Comparison of ENCODE assay signal across 21 cellular contexts in the genomic region with DNA sequence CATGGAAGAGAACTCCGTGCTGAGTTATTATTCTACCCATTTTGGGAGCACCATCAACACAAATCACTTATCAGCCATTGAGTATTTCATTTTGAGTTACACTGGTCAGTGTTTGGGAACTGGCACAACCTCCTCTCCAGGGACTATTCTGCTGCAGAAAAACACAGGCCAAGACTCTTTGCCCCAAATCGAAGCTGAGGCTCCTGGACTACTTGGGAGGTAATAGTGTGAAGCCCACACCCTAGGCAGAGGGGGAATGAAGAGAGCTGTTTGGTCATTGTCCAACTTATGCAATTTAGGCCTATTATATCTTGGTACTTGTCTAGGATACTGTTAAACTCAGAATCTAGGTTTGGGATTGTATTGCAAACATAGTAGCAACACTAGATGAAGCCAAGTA.
DNase-seq lines count a peak whose midpoint lies in the region; ATAC-seq and TF ChIP-seq lines count a peak whose summit lies in the region.
"Had no signal": no experiment of that assay in that cellular context is flagged by ENCODE, and none has a peak within 500 bp of the region (broad histone marks: within the 10 kb centered on the region; RNA-seq: fewer than 3 reads in every experiment).

No MANE protein-coding gene starts in this region.

- H3K27ac ChIP-seq in left ventricle myocardium inferior (replicated peaks) = no peak overlapping the region
- H3K27ac ChIP-seq in gastroesophageal sphincter = no peak overlapping the region
- H3K27ac ChIP-seq in subcutaneous abdominal adipose tissue (ENCODE audit: low read depth, low read length) = peak overlapping the region; percentile 78
- H3K27ac ChIP-seq: BLaER1 treated with 17β-estradiol and CSF1 and Interleukin-3, amounts not matched to agents 10 nM and 100 nM; GM23248 had no signal

- peaks cover 2% of the 10 kb centered on the region for H3K4me1 Mint-ChIP-seq in glutamatergic neuron (ENCODE audit: low read depth, unreplicated experiment)
- H3K4me1 Mint-ChIP-seq in effector memory CD8-positive, alpha-beta T cell (ENCODE audit: low read depth in 2 of 2) = no peaks in the 10 kb centered on the region
- H3K4me1 Mint-ChIP-seq: B cell had no signal

- TF ChIP-seq CTCF in left ventricle myocardium inferior (IDR thresholded peaks at IDR 0.05; ENCODE audit: borderline replicate concordance) (no peak), gastroesophageal sphincter (IDR thresholded peaks at IDR 0.05) (no peak), glutamatergic neuron (IDR thresholded peaks at IDR 0.05; ENCODE audit: partially characterized antibody, unreplicated experiment) (no peak)

- H3K9me3 Mint-ChIP-seq in glutamatergic neuron (ENCODE audit: unreplicated experiment) = no peaks in the 10 kb centered on the region
- H3K9me3 Mint-ChIP-seq in effector memory CD8-positive, alpha-beta T cell = no peaks in the 10 kb centered on the region
- H3K9me3 Mint-ChIP-seq: CD8-positive, alpha-beta T cell; HFFc6 had no signal

- H3K4me3 ChIP-seq in left ventricle myocardium inferior (no peak overlapping the region), gastroesophageal sphincter (no peak overlapping the region), subcutaneous abdominal adipose tissue (ENCODE audit: low read depth in 1 of 5, low read length in 5 of 5) (no peak overlapping the region)
- H3K4me3 ChIP-seq: BLaER1 treated with 17β-estradiol and CSF1 and Interleukin-3, amounts not matched to agents 10 nM and 100 nM; GM12878; GM23248 had no signal

- no peak overlapping the region for H3K4me3 Mint-ChIP-seq in glutamatergic neuron (ENCODE audit: unreplicated experiment)
- H3K4me3 Mint-ChIP-seq in effector memory CD8-positive, alpha-beta T cell = no peak overlapping the region
- H3K4me3 Mint-ChIP-seq: B cell; CD8-positive, alpha-beta T cell; HFFc6 had no signal

- H3K27ac Mint-ChIP-seq in glutamatergic neuron (ENCODE audit: unreplicated experiment) = no peak overlapping the region
- no peak overlapping the region for H3K27ac Mint-ChIP-seq in effector memory CD8-positive, alpha-beta T cell
- H3K27ac Mint-ChIP-seq: B cell; CD8-positive, alpha-beta T cell; HFFc6 had no signal

- no peak overlapping the region for H3K9ac ChIP-seq in subcutaneous abdominal adipose tissue (ENCODE audit: low read length in 5 of 5)
- H3K9ac ChIP-seq: BLaER1 treated with 17β-estradiol and CSF1 and Interleukin-3, amounts not matched to agents 10 nM and 100 nM; GM23248 had no signal

- H3K36me3 ChIP-seq in left ventricle myocardium inferior (no peaks in the 10 kb centered on the region), gastroesophageal sphincter (no peaks in the 10 kb centered on the region), subcutaneous abdominal adipose tissue (ENCODE audit: control insufficient read depth in 5 of 5, insufficient read depth in 5 of 5, low read length in 5 of 5) (no peaks in the 10 kb centered on the region)
- H3K36me3 ChIP-seq: BLaER1 treated with 17β-estradiol and CSF1 and Interleukin-3, amounts not matched to agents 10 nM and 100 nM had no signal

- no peaks in the 10 kb centered on the region for H3K4me1 ChIP-seq in left ventricle myocardium inferior
- no peaks in the 10 kb centered on the region for H3K4me1 ChIP-seq in gastroesophageal sphincter
- peaks cover 0 to 35% (median 18%) of the 10 kb centered on the region in 5 donors for H3K4me1 ChIP-seq in subcutaneous abdominal adipose tissue (ENCODE audit: control insufficient read depth in 5 of 5, insufficient read depth in 5 of 5, low read length in 5 of 5)

- TF ChIP-seq POLR2A in gastroesophageal sphincter (IDR thresholded peaks at IDR 0.05) = no peak

- H3K36me3 Mint-ChIP-seq in glutamatergic neuron (ENCODE audit: unreplicated experiment) = no peaks in the 10 kb centered on the region
- H3K36me3 Mint-ChIP-seq in effector memory CD8-positive, alpha-beta T cell (ENCODE audit: insufficient read depth) = no peaks in the 10 kb centered on the region
- H3K36me3 Mint-ChIP-seq: CD8-positive, alpha-beta T cell had no signal

- H3K9me3 ChIP-seq in left ventricle myocardium inferior (replicated peaks) (no peaks in the 10 kb centered on the region), gastroesophageal sphincter (no peaks in the 10 kb centered on the region), subcutaneous abdominal adipose tissue (ENCODE audit: control insufficient read depth in 5 of 5, low read length in 5 of 5) (no peaks in the 10 kb centered on the region)
- H3K9me3 ChIP-seq: BLaER1 treated with 17β-estradiol and CSF1 and Interleukin-3, amounts not matched to agents 10 nM and 100 nM had no signal

- H3K27me3 ChIP-seq in left ventricle myocardium inferior (ENCODE audit: low read depth) (peaks cover 7% of the 10 kb centered on the region), gastroesophageal sphincter (no peaks in the 10 kb centered on the region), subcutaneous abdominal adipose tissue (ENCODE audit: control insufficient read depth in 5 of 5, insufficient read depth in 4 of 5, low read length in 5 of 5) (no peaks in the 10 kb centered on the region)
- H3K27me3 ChIP-seq: BLaER1 treated with 17β-estradiol and CSF1 and Interleukin-3, amounts not matched to agents 10 nM and 100 nM had no signal

- peak; percentile 58 for ATAC-seq in Right ventricle myocardium superior (ENCODE audit: poor library complexity)
- peak; percentile 21 for ATAC-seq in gastroesophageal sphincter
- no peak for ATAC-seq in effector memory CD8-positive, alpha-beta T cell (replicated peaks)
- ATAC-seq: CD8-positive, alpha-beta T cell; GM12878; HCT116 had no signal

- DNase-seq in Right ventricle myocardium superior (no peak), left ventricle myocardium inferior (no peak), glutamatergic neuron (no peak)
- DNase-seq in activated CD8-positive, alpha-beta memory T cell treated with anti-CD3 and anti-CD28 coated beads, Interleukin-2, amount 50 U/mL, for 48 hours = no peak
- DNase-seq in effector memory CD8-positive, alpha-beta T cell = no peak
- DNase-seq: 8988T; Calu3; CD8-positive, alpha-beta T cell; DMS 273 treated with DMSO at 0.1 percent for 48 hours; DMS53; DND-41; EL; GM23248; HFFc6; IMR-90 had no signal

- WGBS in gastroesophageal sphincter (ENCODE audit: low coverage in 1 of 2), 2 donors = 57 to 61% methylated on average over 2 of the region's 2 CpGs

- H3K27me3 Mint-ChIP-seq in glutamatergic neuron (ENCODE audit: unreplicated experiment) = no peaks in the 10 kb centered on the region
- H3K27me3 Mint-ChIP-seq in effector memory CD8-positive, alpha-beta T cell = peaks cover 6 to 39% of the 10 kb centered on the region in 2 donors

- TF ChIP-seq EP300 in gastroesophageal sphincter (IDR thresholded peaks at IDR 0.05) = no peak

- intact Hi-C loops in Right ventricle myocardium superior (cut with DNase I) = no loop called here
- intact Hi-C loops in left ventricle myocardium inferior (cut with micrococcal nuclease) = no loop called here
